Comparison of ENCODE assay signal across 8 cellular contexts in genomic region chr6:125789576-125790402, GRCh38. TPM values are rescaled to one million over a fixed set of nuclear protein-coding genes. Genes with fewer than 3 reads are reported as not detected.
DNase-seq lines count a peak whose midpoint lies in the region; ATAC-seq, FAIRE-seq and TF ChIP-seq lines count a peak whose summit lies in the region.

No MANE protein-coding gene starts in this region.

- peak overlapping the region; percentile 90 for H3K4me3 Mint-ChIP-seq in activated naive CD8-positive, alpha-beta T cell

- H3K9me3 ChIP-seq in Karpas-422 (ENCODE audit: low read length) (no peaks in the 10 kb centered on the region), heart left ventricle (no peaks in the 10 kb centered on the region), pancreas (no peaks in the 10 kb centered on the region)

- H3K27ac ChIP-seq in Karpas-422 (ENCODE audit: low read length), result peak overlapping the region; percentile 98
- H3K27ac ChIP-seq in heart left ventricle, result peak overlapping the region; percentile 87 to 98 (median 96)
- peak overlapping the region; percentile 82 to 95 (median 90) for H3K27ac ChIP-seq in pancreas

- no peak for FAIRE-seq in pancreas (lab: Jason Lieb, UNC)

- H3K79me2 ChIP-seq in Karpas-422 (ENCODE audit: low read length), result peaks cover 45% of the 10 kb centered on the region

- 14 to 20% (median 18%) methylated on average over 19 to 21 of the region's 21 CpGs for WGBS in heart left ventricle, 4 donors
- WGBS in pancreas, 2 donors, result 14 to 16% methylated on average over 21 of the region's 21 CpGs

- TF ChIP-seq CTCF in heart left ventricle (IDR thresholded peaks at IDR 0.05) (no peak), pancreas (IDR thresholded peaks at IDR 0.05) (no peak)

- no peaks in the 10 kb centered on the region; the same call in 1 of the 2 replicates for H3K36me3 ChIP-seq in Karpas-422 (ENCODE audit: insufficient read depth, low read length)
- H3K36me3 ChIP-seq in heart left ventricle, result no peaks in the 10 kb centered on the region
- H3K36me3 ChIP-seq in pancreas, result no peaks in the 10 kb centered on the region

- H3K27me3 ChIP-seq in Karpas-422 (ENCODE audit: low read length) (no peaks in the 10 kb centered on the region), heart left ventricle (no peaks in the 10 kb centered on the region), pancreas (no peaks in the 10 kb centered on the region)

- ATAC-seq in GM21717 (IDR thresholded peaks at IDR 0.05; ENCODE audit: unreplicated experiment) (peak; percentile 31), heart left ventricle (peak; percentile 19 to 48 (median 28)), pancreas (peak; percentile 10 to 25 (median 16))

- peak overlapping the region; percentile 91 for H3K4me3 ChIP-seq in Karpas-422 (ENCODE audit: low read length)
- H3K4me3 ChIP-seq in heart left ventricle, result peak overlapping the region; percentile 50 to 98 (median 82)
- peak overlapping the region; percentile 79 to 95 (median 88) for H3K4me3 ChIP-seq in pancreas

- intact Hi-C loops in heart left ventricle (cut with DNase I), result loop anchor here in 9 of 10 donors (2.0 to 10.0 kb wide), 9 partner anchors 48 to 183 kb away; partner anchors contain the start of gene HINT3 (in 6 of the 9)
- intact Hi-C loops in pancreas (cut with DNase I), result loop anchor here in 1 of 3 donors (10.0 kb wide), 1 partner anchor 165 kb away; the partner anchor contains the start of gene HINT3

- DNase-seq in DMS153 (lab: John Stamatoyannopoulos, UW) (peak; percentile 62), Karpas-422 (peak; percentile 80), RPMI7951 (ENCODE audit: low read depth) (peak; percentile 45), heart left ventricle (peak in 4 of 5 donors; percentile 37 to 58 (median 46)), pancreas (peak in 5 of 6 donors; percentile 19 to 66 (median 57)), epidermal melanocyte (ENCODE audit: insufficient read length, low spot score) (no peak)

- H3K27me3 Mint-ChIP-seq in activated naive CD8-positive, alpha-beta T cell, result no peaks in the 10 kb centered on the region

- H4K20me1 ChIP-seq in Karpas-422 (ENCODE audit: insufficient read depth, low read depth, low read length), result no peaks in the 10 kb centered on the region

- H3K27ac Mint-ChIP-seq in activated naive CD8-positive, alpha-beta T cell, result peak overlapping the region; percentile 98

- H3K36me3 Mint-ChIP-seq in activated naive CD8-positive, alpha-beta T cell, result peaks cover 5% of the 10 kb centered on the region

- H3K9me2 ChIP-seq in Karpas-422 (replicated peaks; ENCODE audit: insufficient read depth, low read length), result no peaks in the 10 kb centered on the region

- H2AFZ ChIP-seq in Karpas-422 (ENCODE audit: low read length), result peak overlapping the region; percentile 2; the same call in 1 of the 2 replicates

- H3K9ac ChIP-seq in Karpas-422 (ENCODE audit: low read length), result peak overlapping the region; percentile 81

- H3K4me2 ChIP-seq in Karpas-422 (ENCODE audit: low read depth, low read length, poor library complexity, severe bottlenecking), result peak overlapping the region; percentile 87

- H3K4me1 ChIP-seq in Karpas-422 (ENCODE audit: low read length), result peaks cover 60% of the 10 kb centered on the region
- H3K4me1 ChIP-seq in heart left ventricle, result peaks cover 0 to 46% (median 22%) of the 10 kb centered on the region in 12 donors
- peaks cover 5 to 27% (median 19%) of the 10 kb centered on the region in 3 donors for H3K4me1 ChIP-seq in pancreas

- H3K9me3 Mint-ChIP-seq in activated naive CD8-positive, alpha-beta T cell (ENCODE audit: low read depth), result no peaks in the 10 kb centered on the region

- TF ChIP-seq POLR2A in heart left ventricle (IDR thresholded peaks at IDR 0.05), result no peak

- peaks cover 49% of the 10 kb centered on the region for H3K4me1 Mint-ChIP-seq in activated naive CD8-positive, alpha-beta T cell (ENCODE audit: low read depth)

RNA-seq across cellular contexts. Expression of gene NCOA7, which starts 1.0 kb away (rescaled TPM):
- total RNA-seq in Karpas-422 (2014; rRNA removed; shearing (Covaris generic); ENCODE audit: low replicate concordance), result 28.6 and 34.2 TPM in 2 replicates
- 12.8 and 17.9 TPM in 2 replicates for total RNA-seq in RPMI7951 (2014; rRNA removed; shearing (Covaris generic))
- total RNA-seq in heart left ventricle (10 to 100 TPM in 3 of 9 donors, 1 to 10 TPM in 6; 6.4 to 23.1 (median 9.9) TPM), pancreas (10 to 100 TPM; 12.0 to 66.7 (median 15.5) TPM)
- polyA plus RNA-seq in heart left ventricle (1 to 10 TPM; 3.8 to 6.4 TPM), pancreas (10 to 100 TPM in 1 of 2 donors, 1 to 10 TPM in 1; 7.4 to 10.4 TPM)

RNA-seq across cellular contexts. Expression of gene HEY2, which starts 40.4 kb away (rescaled TPM):
- total RNA-seq in Karpas-422 (2014; rRNA removed; shearing (Covaris generic); ENCODE audit: low replicate concordance), result 0.07 and 0.11 TPM in 2 replicates
- 0.10 and 0.36 TPM in 2 replicates for total RNA-seq in RPMI7951 (2014; rRNA removed; shearing (Covaris generic))
- total RNA-seq in heart left ventricle (10 to 100 TPM; 29.2 to 50.9 (median 40.6) TPM), pancreas (1 to 10 TPM; 1.7 to 2.9 (median 2.0) TPM)
- polyA plus RNA-seq in heart left ventricle (10 to 100 TPM; 19.9 to 21.4 TPM), pancreas (1 to 10 TPM; 1.3 to 1.6 TPM)

Comparison
In these comparisons a context has a peak if more than half of its experiments do, and no peak if none do; other contexts are left out.
1. RNA of gene HEY2, which starts 40.4 kb away (total RNA-seq): 29.2 to 50.9 TPM in heart left ventricle; 1.7 to 2.9 TPM in pancreas, 0.10 to 0.36 TPM in RPMI7951 and 0.07 to 0.11 TPM in Karpas-422; every median in the first group is over 4 times any median in the second.
2. Peak in every context shown above with its lines, with median percentiles within 50 percentile points of each other: ATAC-seq, H3K27ac ChIP-seq and H3K4me3 ChIP-seq.